ENCODE assay signal across 1 cellular context in the genomic region with DNA sequence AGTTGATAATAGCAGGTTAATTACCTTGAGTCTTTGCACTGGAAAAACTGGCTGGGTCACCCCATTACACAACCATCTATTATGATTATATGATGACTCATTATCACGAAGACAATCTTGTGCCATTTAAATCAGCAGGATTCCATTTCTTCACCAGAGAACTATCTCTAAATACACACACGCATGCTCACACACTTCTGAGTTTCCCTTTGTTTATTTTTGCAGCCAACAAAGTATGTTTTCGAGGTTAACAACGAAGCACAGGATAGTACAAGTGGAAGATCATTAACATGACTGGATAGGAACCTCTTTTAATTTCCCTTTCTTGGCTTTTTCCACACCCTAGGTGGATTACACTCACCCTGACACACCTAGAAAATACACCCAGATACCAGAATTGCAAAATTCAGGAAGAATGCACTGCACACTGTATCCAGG.
TF ChIP-seq lines count a peak whose summit lies in the region.

No MANE protein-coding gene starts in this region.

TF ChIP-seq in HEK293, 187 proteins besides CTCF, POLR2A, EP300 and RAD21 (continued from another document and continues in another):
- TF ChIP-seq ZNF510 (tag by site-specific recombination; IDR thresholded peaks at IDR 0.05; ENCODE audit: insufficient replicate concordance) (peak; percentile 20), ZNF223 (tag by site-specific recombination; IDR thresholded peaks at IDR 0.05) (no peak), ZNF121 (tag by site-specific recombination; IDR thresholded peaks at IDR 0.05) (no peak), ZNF747 (tag by site-specific recombination; IDR thresholded peaks at IDR 0.05) (no peak), ZNF585B (tag by site-specific recombination; IDR thresholded peaks at IDR 0.05) (no peak), ZNF274 (IDR thresholded peaks at IDR 0.05; ENCODE audit: low read length) (no peak), ZNF274 (tag by site-specific recombination; IDR thresholded peaks at IDR 0.05; ENCODE audit: borderline replicate concordance) (no peak), ZBTB20 (tag by site-specific recombination; IDR thresholded peaks at IDR 0.05) (peak; percentile 10; the same call in 1 of the 2 replicates), PRDM1 (tag by site-specific recombination; IDR thresholded peaks at IDR 0.05) (peak; percentile 76; the same call in 1 of the 2 replicates), ZNF707 (tag by site-specific recombination; IDR thresholded peaks at IDR 0.05) (no peak), ZNF768 (tag by site-specific recombination; IDR thresholded peaks at IDR 0.05) (no peak), ZNF521 (tag by site-specific recombination; IDR thresholded peaks at IDR 0.05) (no peak), ZNF341 (tag by site-specific recombination; IDR thresholded peaks at IDR 0.05; ENCODE audit: low read depth) (no peak), ZNF629 (tag by site-specific recombination; IDR thresholded peaks at IDR 0.05) (peak; percentile 91), ZNF211 (tag by site-specific recombination; IDR thresholded peaks at IDR 0.05; ENCODE audit: low read depth) (no peak), ZEB2 (tag by site-specific recombination; IDR thresholded peaks at IDR 0.05) (peak; percentile 94), ZFHX2 (tag by site-specific recombination; conservative IDR thresholded peaks at IDR 0.05) (no peak), ZNF302 (tag by site-specific recombination; IDR thresholded peaks at IDR 0.05; ENCODE audit: low read depth) (no peak), ZNF133 (tag by site-specific recombination; IDR thresholded peaks at IDR 0.05) (no peak), ZNF776 (tag by site-specific recombination; IDR thresholded peaks at IDR 0.05; ENCODE audit: borderline replicate concordance) (no peak), ZNF23 (tag by site-specific recombination; IDR thresholded peaks at IDR 0.05; ENCODE audit: borderline replicate concordance) (no peak), ZNF157 (tag by site-specific recombination; IDR thresholded peaks at IDR 0.05) (no peak), ZNF48 (tag by site-specific recombination; IDR thresholded peaks at IDR 0.05) (no peak), ZNF473 (tag by site-specific recombination; IDR thresholded peaks at IDR 0.05) (no peak), ZNF146 (tag by site-specific recombination; IDR thresholded peaks at IDR 0.05) (no peak), YY1 (tag by site-specific recombination; IDR thresholded peaks at IDR 0.05) (no peak), ZNF155 (tag by site-specific recombination; IDR thresholded peaks at IDR 0.05) (no peak), KLF1 (tag by site-specific recombination; IDR thresholded peaks at IDR 0.05) (peak; percentile 87), ZSCAN16 (tag by site-specific recombination; IDR thresholded peaks at IDR 0.05) (no peak), ZNF664 (tag by site-specific recombination; IDR thresholded peaks at IDR 0.05) (peak; percentile 44; the same call in 1 of the 2 replicates), SCRT2 (tag by site-specific recombination; IDR thresholded peaks at IDR 0.05) (no peak), ZNF544 (tag by site-specific recombination; IDR thresholded peaks at IDR 0.05) (no peak), ZNF658 (tag by site-specific recombination; IDR thresholded peaks at IDR 0.05) (no peak), GLIS1 (tag by site-specific recombination; IDR thresholded peaks at IDR 0.05) (no peak), ZSCAN30 (tag by site-specific recombination; IDR thresholded peaks at IDR 0.05) (peak; percentile 62; the same call in 1 of the 2 replicates), ZNF670 (tag by site-specific recombination; IDR thresholded peaks at IDR 0.05; ENCODE audit: low read depth) (no peak), ZNF529 (tag by site-specific recombination; IDR thresholded peaks at IDR 0.05; ENCODE audit: insufficient replicate concordance) (no peak), ZFP37 (tag by site-specific recombination; IDR thresholded peaks at IDR 0.05) (no peak), MZF1 (tag by site-specific recombination; IDR thresholded peaks at IDR 0.05; ENCODE audit: borderline replicate concordance) (no peak), ZNF10 (tag by site-specific recombination; IDR thresholded peaks at IDR 0.05) (peak; percentile 70), ZBTB17 (tag by site-specific recombination; IDR thresholded peaks at IDR 0.05) (peak; percentile 84), REPIN1 (tag by site-specific recombination; IDR thresholded peaks at IDR 0.05; ENCODE audit: low read depth) (no peak), ZNF394 (tag by site-specific recombination; IDR thresholded peaks at IDR 0.05; ENCODE audit: borderline replicate concordance) (peak; percentile 24; the same call in 1 of the 2 replicates), OVOL3 (tag by site-specific recombination; IDR thresholded peaks at IDR 0.05) (peak; percentile 89), KLF8 (tag by site-specific recombination; IDR thresholded peaks at IDR 0.05) (peak; percentile 86), ZNF138 (tag by site-specific recombination; IDR thresholded peaks at IDR 0.05; ENCODE audit: borderline replicate concordance) (no peak), ZNF404 (tag by site-specific recombination; IDR thresholded peaks at IDR 0.05) (no peak), GLI2 (tag by site-specific recombination; IDR thresholded peaks at IDR 0.05; ENCODE audit: borderline replicate concordance, low read depth) (peak; percentile 92; the same call in 1 of the 2 replicates), ZNF266 (tag by site-specific recombination; IDR thresholded peaks at IDR 0.05; ENCODE audit: low read depth) (no peak)
- TF ChIP-seq, protein P1, sequence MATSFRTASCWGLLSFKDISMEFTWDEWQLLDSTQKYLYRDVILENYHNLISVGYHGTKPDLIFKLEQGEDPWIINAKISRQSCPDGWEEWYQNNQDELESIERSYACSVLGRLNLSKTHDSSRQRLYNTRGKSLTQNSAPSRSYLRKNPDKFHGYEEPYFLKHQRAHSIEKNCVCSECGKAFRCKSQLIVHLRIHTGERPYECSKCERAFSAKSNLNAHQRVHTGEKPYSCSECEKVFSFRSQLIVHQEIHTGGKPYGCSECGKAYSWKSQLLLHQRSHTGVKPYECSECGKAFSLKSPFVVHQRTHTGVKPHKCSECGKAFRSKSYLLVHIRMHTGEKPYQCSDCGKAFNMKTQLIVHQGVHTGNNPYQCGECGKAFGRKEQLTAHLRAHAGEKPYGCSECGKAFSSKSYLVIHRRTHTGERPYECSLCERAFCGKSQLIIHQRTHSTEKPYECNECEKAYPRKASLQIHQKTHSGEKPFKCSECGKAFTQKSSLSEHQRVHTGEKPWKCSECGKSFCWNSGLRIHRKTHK (tag by site-specific recombination; IDR thresholded peaks at IDR 0.05): no peak
- TF ChIP-seq, protein P2, sequence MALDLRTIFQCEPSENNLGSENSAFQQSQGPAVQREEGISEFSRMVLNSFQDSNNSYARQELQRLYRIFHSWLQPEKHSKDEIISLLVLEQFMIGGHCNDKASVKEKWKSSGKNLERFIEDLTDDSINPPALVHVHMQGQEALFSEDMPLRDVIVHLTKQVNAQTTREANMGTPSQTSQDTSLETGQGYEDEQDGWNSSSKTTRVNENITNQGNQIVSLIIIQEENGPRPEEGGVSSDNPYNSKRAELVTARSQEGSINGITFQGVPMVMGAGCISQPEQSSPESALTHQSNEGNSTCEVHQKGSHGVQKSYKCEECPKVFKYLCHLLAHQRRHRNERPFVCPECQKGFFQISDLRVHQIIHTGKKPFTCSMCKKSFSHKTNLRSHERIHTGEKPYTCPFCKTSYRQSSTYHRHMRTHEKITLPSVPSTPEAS (tag by site-specific recombination; IDR thresholded peaks at IDR 0.05): peak; percentile 67; the same call in 1 of the 2 replicates
- TF ChIP-seq, protein P3, sequence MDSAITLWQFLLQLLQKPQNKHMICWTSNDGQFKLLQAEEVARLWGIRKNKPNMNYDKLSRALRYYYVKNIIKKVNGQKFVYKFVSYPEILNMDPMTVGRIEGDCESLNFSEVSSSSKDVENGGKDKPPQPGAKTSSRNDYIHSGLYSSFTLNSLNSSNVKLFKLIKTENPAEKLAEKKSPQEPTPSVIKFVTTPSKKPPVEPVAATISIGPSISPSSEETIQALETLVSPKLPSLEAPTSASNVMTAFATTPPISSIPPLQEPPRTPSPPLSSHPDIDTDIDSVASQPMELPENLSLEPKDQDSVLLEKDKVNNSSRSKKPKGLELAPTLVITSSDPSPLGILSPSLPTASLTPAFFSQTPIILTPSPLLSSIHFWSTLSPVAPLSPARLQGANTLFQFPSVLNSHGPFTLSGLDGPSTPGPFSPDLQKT (IDR thresholded peaks at IDR 0.05; ENCODE audit: borderline replicate concordance, low read depth, low read length): no peak
- TF ChIP-seq, protein P4, sequence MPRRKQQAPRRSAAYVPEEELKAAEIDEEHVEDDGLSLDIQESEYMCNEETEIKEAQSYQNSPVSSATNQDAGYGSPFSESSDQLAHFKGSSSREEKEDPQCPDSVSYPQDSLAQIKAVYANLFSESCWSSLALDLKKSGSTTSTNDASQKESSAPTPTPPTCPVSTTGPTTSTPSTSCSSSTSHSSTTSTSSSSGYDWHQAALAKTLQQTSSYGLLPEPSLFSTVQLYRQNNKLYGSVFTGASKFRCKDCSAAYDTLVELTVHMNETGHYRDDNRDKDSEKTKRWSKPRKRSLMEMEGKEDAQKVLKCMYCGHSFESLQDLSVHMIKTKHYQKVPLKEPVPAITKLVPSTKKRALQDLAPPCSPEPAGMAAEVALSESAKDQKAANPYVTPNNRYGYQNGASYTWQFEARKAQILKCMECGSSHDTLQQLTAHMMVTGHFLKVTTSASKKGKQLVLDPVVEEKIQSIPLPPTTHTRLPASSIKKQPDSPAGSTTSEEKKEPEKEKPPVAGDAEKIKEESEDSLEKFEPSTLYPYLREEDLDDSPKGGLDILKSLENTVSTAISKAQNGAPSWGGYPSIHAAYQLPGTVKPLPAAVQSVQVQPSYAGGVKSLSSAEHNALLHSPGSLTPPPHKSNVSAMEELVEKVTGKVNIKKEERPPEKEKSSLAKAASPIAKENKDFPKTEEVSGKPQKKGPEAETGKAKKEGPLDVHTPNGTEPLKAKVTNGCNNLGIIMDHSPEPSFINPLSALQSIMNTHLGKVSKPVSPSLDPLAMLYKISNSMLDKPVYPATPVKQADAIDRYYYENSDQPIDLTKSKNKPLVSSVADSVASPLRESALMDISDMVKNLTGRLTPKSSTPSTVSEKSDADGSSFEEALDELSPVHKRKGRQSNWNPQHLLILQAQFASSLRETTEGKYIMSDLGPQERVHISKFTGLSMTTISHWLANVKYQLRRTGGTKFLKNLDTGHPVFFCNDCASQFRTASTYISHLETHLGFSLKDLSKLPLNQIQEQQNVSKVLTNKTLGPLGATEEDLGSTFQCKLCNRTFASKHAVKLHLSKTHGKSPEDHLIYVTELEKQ (tag by site-specific recombination; IDR thresholded peaks at IDR 0.05; ENCODE audit: borderline replicate concordance): peak; percentile 89
- TF ChIP-seq, protein P5, sequence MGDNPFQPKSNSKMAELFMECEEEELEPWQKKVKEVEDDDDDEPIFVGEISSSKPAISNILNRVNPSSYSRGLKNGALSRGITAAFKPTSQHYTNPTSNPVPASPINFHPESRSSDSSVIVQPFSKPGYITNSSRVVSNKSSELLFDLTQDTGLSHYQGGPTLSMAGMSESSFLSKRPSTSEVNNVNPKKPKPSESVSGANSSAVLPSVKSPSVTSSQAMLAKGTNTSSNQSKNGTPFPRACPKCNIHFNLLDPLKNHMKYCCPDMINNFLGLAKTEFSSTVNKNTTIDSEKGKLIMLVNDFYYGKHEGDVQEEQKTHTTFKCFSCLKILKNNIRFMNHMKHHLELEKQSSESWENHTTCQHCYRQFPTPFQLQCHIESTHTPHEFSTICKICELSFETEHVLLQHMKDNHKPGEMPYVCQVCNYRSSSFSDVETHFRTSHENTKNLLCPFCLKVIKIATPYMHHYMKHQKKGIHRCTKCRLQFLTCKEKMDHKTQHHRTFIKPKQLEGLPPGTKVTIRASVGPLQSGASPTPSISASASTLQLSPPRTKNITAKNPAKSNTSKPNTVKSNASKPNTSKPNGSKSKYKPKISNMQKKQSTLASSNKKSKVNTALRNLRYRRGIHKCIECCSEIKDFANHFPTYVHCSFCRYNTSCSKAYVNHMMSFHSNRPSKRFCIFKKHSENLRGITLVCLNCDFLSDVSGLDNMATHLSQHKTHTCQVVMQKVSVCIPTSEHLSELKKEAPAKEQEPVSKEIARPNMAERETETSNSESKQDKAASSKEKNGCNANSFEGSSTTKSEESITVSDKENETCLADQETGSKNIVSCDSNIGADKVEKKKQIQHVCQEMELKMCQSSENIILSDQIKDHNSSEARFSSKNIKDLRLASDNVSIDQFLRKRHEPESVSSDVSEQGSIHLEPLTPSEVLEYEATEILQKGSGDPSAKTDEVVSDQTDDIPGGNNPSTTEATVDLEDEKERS (tag by site-specific recombination; IDR thresholded peaks at IDR 0.05): no peak
- TF ChIP-seq, protein P6, sequence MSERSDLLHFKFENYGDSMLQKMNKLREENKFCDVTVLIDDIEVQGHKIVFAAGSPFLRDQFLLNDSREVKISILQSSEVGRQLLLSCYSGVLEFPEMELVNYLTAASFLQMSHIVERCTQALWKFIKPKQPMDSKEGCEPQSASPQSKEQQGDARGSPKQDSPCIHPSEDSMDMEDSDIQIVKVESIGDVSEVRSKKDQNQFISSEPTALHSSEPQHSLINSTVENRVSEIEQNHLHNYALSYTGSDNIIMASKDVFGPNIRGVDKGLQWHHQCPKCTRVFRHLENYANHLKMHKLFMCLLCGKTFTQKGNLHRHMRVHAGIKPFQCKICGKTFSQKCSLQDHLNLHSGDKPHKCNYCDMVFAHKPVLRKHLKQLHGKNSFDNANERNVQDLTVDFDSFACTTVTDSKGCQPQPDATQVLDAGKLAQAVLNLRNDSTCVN (tag by site-specific recombination; optimal IDR thresholded peaks at IDR 0.05): no peak
- TF ChIP-seq, protein P7, sequence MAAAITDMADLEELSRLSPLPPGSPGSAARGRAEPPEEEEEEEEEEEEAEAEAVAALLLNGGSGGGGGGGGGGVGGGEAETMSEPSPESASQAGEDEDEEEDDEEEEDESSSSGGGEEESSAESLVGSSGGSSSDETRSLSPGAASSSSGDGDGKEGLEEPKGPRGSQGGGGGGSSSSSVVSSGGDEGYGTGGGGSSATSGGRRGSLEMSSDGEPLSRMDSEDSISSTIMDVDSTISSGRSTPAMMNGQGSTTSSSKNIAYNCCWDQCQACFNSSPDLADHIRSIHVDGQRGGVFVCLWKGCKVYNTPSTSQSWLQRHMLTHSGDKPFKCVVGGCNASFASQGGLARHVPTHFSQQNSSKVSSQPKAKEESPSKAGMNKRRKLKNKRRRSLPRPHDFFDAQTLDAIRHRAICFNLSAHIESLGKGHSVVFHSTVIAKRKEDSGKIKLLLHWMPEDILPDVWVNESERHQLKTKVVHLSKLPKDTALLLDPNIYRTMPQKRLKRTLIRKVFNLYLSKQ (tag by site-specific recombination; IDR thresholded peaks at IDR 0.05; ENCODE audit: borderline replicate concordance): no peak
